11 cellular contexts compared by ENCODE assay signal in genomic region chr20:53208110-53208908, GRCh38.
DNase-seq lines count a peak whose midpoint lies in the region; ATAC-seq and TF ChIP-seq lines count a peak whose summit lies in the region.
"Had no signal": no experiment of that assay in that cellular context is flagged by ENCODE, and none has a peak within 500 bp of the region (broad histone marks: within the 10 kb centered on the region; RNA-seq: fewer than 3 reads in every experiment).

No MANE protein-coding gene starts in this region.

- no peaks in the 10 kb centered on the region for H3K9me3 Mint-ChIP-seq in activated CD8-positive, alpha-beta T cell treated with anti-CD3 and anti-CD28 coated beads for 36 hours

- no peak overlapping the region for H3K27ac Mint-ChIP-seq in activated CD8-positive, alpha-beta T cell treated with anti-CD3 and anti-CD28 coated beads for 36 hours

- CTCF ChIA-PET in activated CD8-positive, alpha-beta T cell treated with anti-CD3 and anti-CD28 coated beads for 36 hours (lab: Charles Lee) = interaction anchor here (0.7 to 2.6 kb wide), 7 partner anchors 9 to 607 kb away, joined by 3 to 23 read pairs (median 3); no protein-coding TSS in a partner anchor

- peaks cover 11% of the 10 kb centered on the region for H3K4me1 Mint-ChIP-seq in activated CD8-positive, alpha-beta T cell treated with anti-CD3 and anti-CD28 coated beads for 36 hours (ENCODE audit: low read depth)

- H3K27me3 Mint-ChIP-seq in activated CD8-positive, alpha-beta T cell treated with anti-CD3 and anti-CD28 coated beads for 36 hours = no peaks in the 10 kb centered on the region

- no peaks in the 10 kb centered on the region for H3K36me3 Mint-ChIP-seq in activated CD8-positive, alpha-beta T cell treated with anti-CD3 and anti-CD28 coated beads for 36 hours (ENCODE audit: low read depth)

- DNase-seq in Daoy (ENCODE audit: low read depth) (peak; percentile 22), LNCaP clone FGC (ENCODE audit: low read depth) (no peak), iPS-NIHi11 (ENCODE audit: low spot score) (peak; percentile 64), activated gamma-delta T cell (lab: John Stamatoyannopoulos, UW) (no peak), GOT3 (lab: John Stamatoyannopoulos, UW) (no peak)
- peak; percentile 58 for DNase-seq in activated CD8-positive, alpha-beta T cell treated with anti-CD3 and anti-CD28 coated beads for 36 hours
- DNase-seq: activated effector memory CD4-positive, alpha-beta T cell treated with anti-CD3 and anti-CD28 coated beads, Interleukin-2, amount 50 U/mL, for 16 hours; NCI-H1694 had no signal

- POLR2A ChIA-PET in activated CD8-positive, alpha-beta T cell treated with anti-CD3 and anti-CD28 coated beads for 36 hours (lab: Charles Lee) = interaction anchor here (0.7 kb wide), 1 partner anchor 1088 kb away, joined by 3 read pairs; no protein-coding TSS in a partner anchor

- 0 out of 2 replicates have a peak, but pooled peaks have one; percentile 18 for TF ChIP-seq CTCF in LNCaP clone FGC (IDR thresholded peaks at IDR 0.05; ENCODE audit: control insufficient read depth, extremely low read depth, insufficient read depth)
- TF ChIP-seq CTCF in activated CD8-positive, alpha-beta T cell treated with anti-CD3 and anti-CD28 coated beads for 36 hours (IDR thresholded peaks at IDR 0.05) = peak; percentile 30

- H3K4me3 ChIP-seq in LNCaP clone FGC (ENCODE audit: low read depth, low read length) = no peak overlapping the region
- H3K4me3 ChIP-seq: SJCRH30 had no signal

- peak; percentile 72 for ATAC-seq in activated CD8-positive, alpha-beta T cell treated with anti-CD3 and anti-CD28 coated beads for 36 hours
- ATAC-seq in HG03039 (IDR thresholded peaks at IDR 0.05; ENCODE audit: unreplicated experiment) (no peak), HG02852 (IDR thresholded peaks at IDR 0.05; ENCODE audit: unreplicated experiment) (no peak)

- intact Hi-C loops in activated CD8-positive, alpha-beta T cell treated with anti-CD3 and anti-CD28 coated beads for 36 hours (cut with micrococcal nuclease) = no loop called here

- no peak overlapping the region for H3K4me3 Mint-ChIP-seq in activated CD8-positive, alpha-beta T cell treated with anti-CD3 and anti-CD28 coated beads for 36 hours

Comparison
In these comparisons a context has a peak if more than half of its experiments do, and no peak if none do; other contexts are left out.
1. DNase-seq: peak in Daoy (single experiment), activated CD8-positive, alpha-beta T cell treated with anti-CD3 and anti-CD28 coated beads for 36 hours (single experiment) and iPS-NIHi11 (single experiment); none in LNCaP clone FGC (single experiment), activated gamma-delta T cell (single experiment) and GOT3 (single experiment).